11 cellular contexts compared by ENCODE assay signal in genomic region chr19:47093254-47093653, GRCh38. TPM values are rescaled to one million over a fixed set of nuclear protein-coding genes. Genes with fewer than 3 reads are reported as not detected.
DNase-seq lines count a peak whose midpoint lies in the region; ATAC-seq and TF ChIP-seq lines count a peak whose summit lies in the region.
"Had no signal": no experiment of that assay in that cellular context is flagged by ENCODE, and none has a peak within 500 bp of the region (broad histone marks: within the 10 kb centered on the region; RNA-seq: fewer than 3 reads in every experiment).

No MANE protein-coding gene starts in this region.

- DNase-seq in activated CD4-positive, alpha-beta T cell treated with anti-CD3 and anti-CD28 coated beads, Interleukin-2, amount 10 ng/mL, durations not matched to agents 24 days and 14 days, result peak; percentile 78
- no peak for DNase-seq in activated CD4-positive, alpha-beta T cell treated with anti-CD3 and anti-CD28 coated beads for 1 hour
- no peak for DNase-seq in activated CD8-positive, alpha-beta T cell treated with anti-CD3 and anti-CD28 coated beads for 36 hours
- DNase-seq in fibroblast of mammary gland (ENCODE audit: low read depth) (peak; percentile 58), left lobe of liver (ENCODE audit: low spot score) (no peak), AML-193 (lab: John Stamatoyannopoulos, UW) (no peak)
- no peak for DNase-seq in stimulated activated naive B cell treated with anti-CD40 and anti-IgM and Interleukin-4, amounts not matched to agents 10 μg/mL and 1 μg/mL and 100 μg/mL, for 72 hours
- DNase-seq: activated effector memory CD4-positive, alpha-beta T cell treated with Interleukin-2 at 50 U/mL for 16 hours; NCI-H1048 had no signal

- POLR2A ChIA-PET in activated CD8-positive, alpha-beta T cell treated with anti-CD3 and anti-CD28 coated beads for 36 hours (lab: Charles Lee), result interaction anchor here (0.9 to 13.5 kb wide), 3 partner anchors 9 to 23 kb away, joined by 3 to 182 read pairs (median 5); partner anchors contain the start of gene ZC3H4

- peaks cover 62% of the 10 kb centered on the region for H3K36me3 Mint-ChIP-seq in activated CD4-positive, alpha-beta T cell treated with anti-CD3 and anti-CD28 coated beads, Interleukin-2, amount 10 ng/mL, durations not matched to agents 24 days and 14 days (ENCODE audit: low read depth)
- H3K36me3 Mint-ChIP-seq in activated CD8-positive, alpha-beta T cell treated with anti-CD3 and anti-CD28 coated beads for 36 hours (ENCODE audit: low read depth), result peaks cover 61% of the 10 kb centered on the region
- peaks cover 42 to 47% of the 10 kb centered on the region in 2 donors for H3K36me3 Mint-ChIP-seq in stimulated activated naive B cell treated with anti-CD40 and anti-IgM and Interleukin-4, amounts not matched to agents 10 μg/mL and 1 μg/mL and 100 μg/mL, for 72 hours

- no peak for TF ChIP-seq CTCF in activated CD8-positive, alpha-beta T cell treated with anti-CD3 and anti-CD28 coated beads for 36 hours (IDR thresholded peaks at IDR 0.05)
- no peak for TF ChIP-seq CTCF in fibroblast of mammary gland (conservative IDR thresholded peaks at IDR 0.05; ENCODE audit: control insufficient read depth, insufficient read depth, low read depth, low read length)

- no peaks in the 10 kb centered on the region for H3K27me3 Mint-ChIP-seq in activated CD4-positive, alpha-beta T cell treated with anti-CD3 and anti-CD28 coated beads, Interleukin-2, amount 10 ng/mL, durations not matched to agents 24 days and 14 days
- no peaks in the 10 kb centered on the region for H3K27me3 Mint-ChIP-seq in activated CD8-positive, alpha-beta T cell treated with anti-CD3 and anti-CD28 coated beads for 36 hours
- no peaks in the 10 kb centered on the region for H3K27me3 Mint-ChIP-seq in stimulated activated naive B cell treated with anti-CD40 and anti-IgM and Interleukin-4, amounts not matched to agents 10 μg/mL and 1 μg/mL and 100 μg/mL, for 72 hours

- CTCF ChIA-PET in activated CD8-positive, alpha-beta T cell treated with anti-CD3 and anti-CD28 coated beads for 36 hours (lab: Charles Lee), result interaction anchor here (0.9 to 1.6 kb wide), 4 partner anchors 18 to 151 kb away, joined by 3 to 4 read pairs (median 3); no protein-coding TSS in a partner anchor

- peak overlapping the region; percentile 86 for H3K4me3 Mint-ChIP-seq in activated CD4-positive, alpha-beta T cell treated with anti-CD3 and anti-CD28 coated beads, Interleukin-2, amount 10 ng/mL, durations not matched to agents 24 days and 14 days
- peak overlapping the region; percentile 50 for H3K4me3 Mint-ChIP-seq in activated CD8-positive, alpha-beta T cell treated with anti-CD3 and anti-CD28 coated beads for 36 hours
- H3K4me3 Mint-ChIP-seq in stimulated activated naive B cell treated with anti-CD40 and anti-IgM and Interleukin-4, amounts not matched to agents 10 μg/mL and 1 μg/mL and 100 μg/mL, for 72 hours, result no peak overlapping the region

- H3K27ac Mint-ChIP-seq in activated CD4-positive, alpha-beta T cell treated with anti-CD3 and anti-CD28 coated beads, Interleukin-2, amount 10 ng/mL, durations not matched to agents 24 days and 14 days, result peak overlapping the region; percentile 94
- peak overlapping the region; percentile 96 for H3K27ac Mint-ChIP-seq in activated CD8-positive, alpha-beta T cell treated with anti-CD3 and anti-CD28 coated beads for 36 hours
- peak overlapping the region; percentile 76 for H3K27ac Mint-ChIP-seq in stimulated activated naive B cell treated with anti-CD40 and anti-IgM and Interleukin-4, amounts not matched to agents 10 μg/mL and 1 μg/mL and 100 μg/mL, for 72 hours

- H3K9me3 Mint-ChIP-seq in activated CD4-positive, alpha-beta T cell treated with anti-CD3 and anti-CD28 coated beads, Interleukin-2, amount 10 ng/mL, durations not matched to agents 24 days and 14 days, result no peaks in the 10 kb centered on the region
- no peaks in the 10 kb centered on the region for H3K9me3 Mint-ChIP-seq in activated CD8-positive, alpha-beta T cell treated with anti-CD3 and anti-CD28 coated beads for 36 hours
- no peaks in the 10 kb centered on the region for H3K9me3 Mint-ChIP-seq in stimulated activated naive B cell treated with anti-CD40 and anti-IgM and Interleukin-4, amounts not matched to agents 10 μg/mL and 1 μg/mL and 100 μg/mL, for 72 hours

- intact Hi-C loops in activated CD4-positive, alpha-beta T cell treated with anti-CD3 and anti-CD28 coated beads, Interleukin-2, amount 10 ng/mL, durations not matched to agents 24 days and 14 days (cut with micrococcal nuclease), result loop anchor here (5.0 kb wide), 1 partner anchor 56 kb away; no protein-coding TSS in a partner anchor
- intact Hi-C loops in activated CD8-positive, alpha-beta T cell treated with anti-CD3 and anti-CD28 coated beads for 36 hours (cut with micrococcal nuclease), result no loop called here

- H3K4me3 ChIP-seq in fibroblast of mammary gland (ENCODE audit: control insufficient read depth, low read depth, low read length), result no peak overlapping the region
- H3K4me3 ChIP-seq: prostate gland had no signal

- peaks cover 63% of the 10 kb centered on the region for H3K4me1 Mint-ChIP-seq in activated CD4-positive, alpha-beta T cell treated with anti-CD3 and anti-CD28 coated beads, Interleukin-2, amount 10 ng/mL, durations not matched to agents 24 days and 14 days
- H3K4me1 Mint-ChIP-seq in activated CD8-positive, alpha-beta T cell treated with anti-CD3 and anti-CD28 coated beads for 36 hours (ENCODE audit: low read depth), result peaks cover 52% of the 10 kb centered on the region
- peaks cover 27 to 45% of the 10 kb centered on the region in 2 donors for H3K4me1 Mint-ChIP-seq in stimulated activated naive B cell treated with anti-CD40 and anti-IgM and Interleukin-4, amounts not matched to agents 10 μg/mL and 1 μg/mL and 100 μg/mL, for 72 hours

- no peak for ATAC-seq in activated CD8-positive, alpha-beta T cell treated with anti-CD3 and anti-CD28 coated beads for 36 hours
- ATAC-seq in stimulated activated naive B cell treated with anti-CD40 and anti-IgM and Interleukin-4, amounts not matched to agents 10 μg/mL and 1 μg/mL and 100 μg/mL, for 72 hours (replicated peaks), result peak in 1 of 2 donors; percentile 29
- ATAC-seq in left lobe of liver (no peak), GM18519 (IDR thresholded peaks at IDR 0.05; ENCODE audit: low FRiP score, unreplicated experiment) (no peak)

RNA-seq across cellular contexts. Expression of gene ZC3H4, which starts 20.3 kb away (rescaled TPM):
- total RNA-seq in activated CD4-positive, alpha-beta T cell treated with anti-CD3 and anti-CD28 coated beads, Interleukin-2, amount 10 ng/mL, durations not matched to agents 24 days and 14 days, result 97.3 and 103 TPM in 2 replicates
- 10 to 100 TPM; 68.5 to 70.2 TPM for total RNA-seq in activated CD8-positive, alpha-beta T cell treated with anti-CD3 and anti-CD28 coated beads for 36 hours
- 18.5 TPM for total RNA-seq in left lobe of liver

RNA-seq across cellular contexts. Expression of gene SAE1, which starts 37.4 kb away (rescaled TPM):
- 147 and 151 TPM in 2 replicates for total RNA-seq in activated CD4-positive, alpha-beta T cell treated with anti-CD3 and anti-CD28 coated beads, Interleukin-2, amount 10 ng/mL, durations not matched to agents 24 days and 14 days
- 100 to 1,000 TPM; 125 to 127 TPM for total RNA-seq in activated CD8-positive, alpha-beta T cell treated with anti-CD3 and anti-CD28 coated beads for 36 hours
- 22.0 TPM for total RNA-seq in left lobe of liver

RNA-seq across cellular contexts. Expression of gene TMEM160, which starts 44.8 kb away (rescaled TPM):
- total RNA-seq in activated CD4-positive, alpha-beta T cell treated with anti-CD3 and anti-CD28 coated beads, Interleukin-2, amount 10 ng/mL, durations not matched to agents 24 days and 14 days, result 53.6 and 56.7 TPM in 2 replicates
- total RNA-seq in activated CD8-positive, alpha-beta T cell treated with anti-CD3 and anti-CD28 coated beads for 36 hours, result 10 to 100 TPM; 61.2 to 61.5 TPM
- total RNA-seq in left lobe of liver, result 19.2 TPM

Comparison
In these comparisons a context has a peak if more than half of its experiments do, and no peak if none do; other contexts are left out.
1. DNase-seq: peak in activated CD4-positive, alpha-beta T cell treated with anti-CD3 and anti-CD28 coated beads, Interleukin-2, amount 10 ng/mL, durations not matched to agents 24 days and 14 days (single experiment) and fibroblast of mammary gland (single experiment); none in activated CD4-positive, alpha-beta T cell treated with anti-CD3 and anti-CD28 coated beads for 1 hour (single experiment), activated CD8-positive, alpha-beta T cell treated with anti-CD3 and anti-CD28 coated beads for 36 hours (single experiment), stimulated activated naive B cell treated with anti-CD40 and anti-IgM and Interleukin-4, amounts not matched to agents 10 μg/mL and 1 μg/mL and 100 μg/mL, for 72 hours (single experiment), left lobe of liver (single experiment) and AML-193 (0 of 2).
2. H3K4me3 Mint-ChIP-seq: peak in activated CD4-positive, alpha-beta T cell treated with anti-CD3 and anti-CD28 coated beads, Interleukin-2, amount 10 ng/mL, durations not matched to agents 24 days and 14 days (single experiment) and activated CD8-positive, alpha-beta T cell treated with anti-CD3 and anti-CD28 coated beads for 36 hours (single experiment); none in stimulated activated naive B cell treated with anti-CD40 and anti-IgM and Interleukin-4, amounts not matched to agents 10 μg/mL and 1 μg/mL and 100 μg/mL, for 72 hours (0 of 2).
3. Peak in every context shown above with its lines, with median percentiles within 50 percentile points of each other: H3K27ac Mint-ChIP-seq.